Comparison of ENCODE assay signal across 15 cellular contexts in genomic region chr20:40416274-40416673, GRCh38.
"Had no signal": no experiment of that assay in that cellular context is flagged by ENCODE, and none has a peak within 500 bp of the region (broad histone marks: within the 10 kb centered on the region; RNA-seq: fewer than 3 reads in every experiment).

No MANE protein-coding gene starts in this region.

- DNase-seq: activated CD4-positive, alpha-beta T cell treated with anti-CD3 and anti-CD28 coated beads for 48 hours; activated naive CD4-positive, alpha-beta T cell treated with anti-CD3 and anti-CD28 coated beads, Interleukin-2, amount 10 ng/mL, durations not matched to agents 7 days and 5 days; activated T-cell treated with anti-CD3 and anti-CD28 coated beads for 4 hours; caudate nucleus; cortex of kidney; effector CD8-positive, alpha-beta T cell; left cardiac atrium; naive thymus-derived CD8-positive, alpha-beta T cell; right lobe of liver; spleen; stimulated activated CD4-positive, alpha-beta T cell treated with anti-CD3 and anti-CD28 coated beads, Interleukin-2, amount 100 ng/mL, for 24 hours; stimulated activated naive CD4-positive, alpha-beta T cell; substantia nigra; T-helper 9 cell; transverse colon had no signal

- H3K4me3 ChIP-seq: right lobe of liver, spleen, transverse colon had no signal

- H3K4me1 ChIP-seq: right lobe of liver, spleen had no signal

- ATAC-seq: naive thymus-derived CD8-positive, alpha-beta T cell; right lobe of liver had no signal

- H3K27ac ChIP-seq: right lobe of liver, spleen had no signal

- H3K27me3 ChIP-seq: right lobe of liver, spleen, transverse colon had no signal

- H3K36me3 ChIP-seq: right lobe of liver, spleen, transverse colon had no signal
